ENCODE assay signal across 16 cellular contexts in genomic region chr14:22781606-22782000, GRCh38. TPM values are rescaled to one million over a fixed set of nuclear protein-coding genes. Genes with fewer than 3 reads are reported as not detected.
DNase-seq lines count a peak whose midpoint lies in the region; ATAC-seq, FAIRE-seq and TF ChIP-seq lines count a peak whose summit lies in the region.
"Had no signal": no experiment of that assay in that cellular context is flagged by ENCODE, and none has a peak within 500 bp of the region (broad histone marks: within the 10 kb centered on the region; RNA-seq: fewer than 3 reads in every experiment).

No MANE protein-coding gene starts in this region.

- TF ChIP-seq CTCF in keratinocyte (optimal IDR thresholded peaks at IDR 0.05 in 1 of 3, IDR thresholded peaks at IDR 0.05 in 1 of 3, conservative IDR thresholded peaks at IDR 0.05 in 1 of 3; ENCODE audit: extremely low read depth in 1 of 3, insufficient read depth in 2 of 3, low read length in 3 of 3), result no peak

- no peaks in the 10 kb centered on the region for H3K36me3 Mint-ChIP-seq in activated naive CD4-positive, alpha-beta T cell treated with anti-CD3 and anti-CD28 coated beads, Interleukin-2, amount 50 U/mL, for 72 hours

- no peaks in the 10 kb centered on the region for H3K9me3 ChIP-seq in keratinocyte (ENCODE audit: control insufficient read depth, low read depth, low read length)
- H3K9me3 ChIP-seq: breast epithelium, thoracic aorta had no signal

- peak overlapping the region; percentile 66 to 82 for H3K27ac Mint-ChIP-seq in activated naive CD4-positive, alpha-beta T cell treated with anti-CD3 and anti-CD28 coated beads, Interleukin-2, amount 50 U/mL, for 72 hours

- no peak for ATAC-seq in activated naive CD4-positive, alpha-beta T cell treated with anti-CD3 and anti-CD28 coated beads, Interleukin-2, amount 50 U/mL, for 72 hours
- no peak for ATAC-seq in HG02763 (IDR thresholded peaks at IDR 0.05; ENCODE audit: unreplicated experiment)
- ATAC-seq in HG03139 (IDR thresholded peaks at IDR 0.05; ENCODE audit: unreplicated experiment), result no peak
- ATAC-seq: GM12878 had no signal

- no peaks in the 10 kb centered on the region for H3K4me1 ChIP-seq in keratinocyte (ENCODE audit: control insufficient read depth, extremely low read depth, insufficient read depth, low read length)
- H3K4me1 ChIP-seq: breast epithelium had no signal

- no peak overlapping the region for H3K9ac ChIP-seq in keratinocyte (ENCODE audit: control insufficient read depth, extremely low read depth, insufficient read depth, low read length)

- no peaks in the 10 kb centered on the region for H3K27me3 ChIP-seq in keratinocyte (ENCODE audit: control insufficient read depth, extremely low read depth, insufficient read depth, low read length)
- H3K27me3 ChIP-seq: breast epithelium had no signal

- no peak overlapping the region for H3K27ac ChIP-seq in keratinocyte (ENCODE audit: control insufficient read depth, insufficient read depth, low read length)
- H3K27ac ChIP-seq: breast epithelium, epithelial cell of prostate had no signal

- no peaks in the 10 kb centered on the region for H3K79me2 ChIP-seq in keratinocyte (ENCODE audit: control insufficient read depth, insufficient read depth, low read length)

- dilution Hi-C loops in keratinocyte (cut with MboI; ENCODE audit: extremely low pct_ligation_motif_present, low sequenced_read_pairs), result no loop called here

- peak; percentile 57 for FAIRE-seq in keratinocyte (lab: Jason Lieb, UNC)
- FAIRE-seq: GM12878 had no signal

- no peaks in the 10 kb centered on the region for H4K20me1 ChIP-seq in keratinocyte (ENCODE audit: control insufficient read depth, extremely low read depth, insufficient read depth, low read length)

- no peak overlapping the region for H3K4me2 ChIP-seq in keratinocyte (ENCODE audit: control insufficient read depth, extremely low read depth, insufficient read depth, low read depth, low read length)

- H3K9me1 ChIP-seq in keratinocyte (ENCODE audit: control insufficient read depth, extremely low read depth, insufficient read depth, low read length), result no peaks in the 10 kb centered on the region

- H3K9me3 Mint-ChIP-seq in activated naive CD4-positive, alpha-beta T cell treated with anti-CD3 and anti-CD28 coated beads, Interleukin-2, amount 50 U/mL, for 72 hours, result no peaks in the 10 kb centered on the region

- H2AFZ ChIP-seq in keratinocyte (ENCODE audit: control insufficient read depth, low read length), result no peak overlapping the region

- no peaks in the 10 kb centered on the region for H3K36me3 ChIP-seq in keratinocyte (ENCODE audit: control insufficient read depth in 2 of 2, extremely low read depth in 1 of 2, insufficient read depth in 2 of 2, low read length in 2 of 2)
- H3K36me3 ChIP-seq: breast epithelium, thoracic aorta had no signal

- no peak overlapping the region for H3K4me3 ChIP-seq in keratinocyte (ENCODE audit: control insufficient read depth in 2 of 3, extremely low read depth in 1 of 3, insufficient read depth in 2 of 3, low read depth in 1 of 3, low read length in 3 of 3)
- H3K4me3 ChIP-seq: breast epithelium, GM12878, thoracic aorta had no signal

- no peak for DNase-seq in activated naive CD4-positive, alpha-beta T cell treated with anti-CD3 and anti-CD28 coated beads, Interleukin-2, amount 50 U/mL, for 72 hours (ENCODE audit: low spot score in 2 of 2)
- DNase-seq in activated naive CD4-positive, alpha-beta T cell treated with Interleukin-2 at 50 U/mL for 16 hours, result no peak
- DNase-seq in amniotic epithelial cell (ENCODE audit: low read depth) (peak; percentile 12), keratinocyte (ENCODE audit: low read depth, low spot score) (no peak), HT-29 (ENCODE audit: low spot score) (no peak), NK-92 (lab: John Stamatoyannopoulos, UW; ENCODE audit: unreplicated experiment) (no peak)
- DNase-seq: activated T-cell treated with anti-CD3 and anti-CD28 coated beads, Interleukin-2, amount 50 U/mL, for 1 hour; DMS 273 treated with DMSO at 0.1 percent for 48 hours; NCI-H146; NCI-H526 treated with DMSO at 0.1 percent for 48 hours had no signal

RNA-seq across cellular contexts. Expression of gene OXA1L, which starts 15.1 kb away (rescaled TPM):
- total RNA-seq in activated naive CD4-positive, alpha-beta T cell treated with anti-CD3 and anti-CD28 coated beads, Interleukin-2, amount 50 U/mL, for 72 hours, result 100 to 1,000 TPM; 176 to 178 TPM
- polyA plus RNA-seq in keratinocyte, result 129 to 150 TPM (median 130 TPM) in 3 replicates
- 19.1 TPM for polyA plus RNA-seq in keratinocyte (2011; ENCODE audit: low read depth)
- polyA plus RNA-seq in keratinocyte (2011; cell fraction: cytosol; rRNA removed), result 112 and 139 TPM in 2 replicates
- 270 and 272 TPM in 2 replicates for polyA plus RNA-seq in keratinocyte (2011; cell fraction: nucleus; rRNA removed)
- polyA plus RNA-seq in keratinocyte (2012; ENCODE audit: low replicate concordance), result 82.6 and 83.6 TPM in 2 replicates
- 86.1 to 107 TPM (median 92.6 TPM) in 3 replicates for polyA minus RNA-seq in keratinocyte
- polyA minus RNA-seq in keratinocyte (2011; cell fraction: cytosol; rRNA and poly(A)+ RNA removed), result 62.3 TPM
- polyA minus RNA-seq in keratinocyte (2011; cell fraction: nucleus; rRNA and poly(A)+ RNA removed), result 47.4 and 71.7 TPM in 2 replicates
- 73.5 and 80.9 TPM in 2 replicates for total RNA-seq in HT-29 (2014; rRNA removed; shearing (Covaris generic))

RNA-seq across cellular contexts. Expression of gene SLC7A7, which starts 33.6 kb away (rescaled TPM):
- total RNA-seq in activated naive CD4-positive, alpha-beta T cell treated with anti-CD3 and anti-CD28 coated beads, Interleukin-2, amount 50 U/mL, for 72 hours, result under 1 TPM; 0.46 to 0.78 TPM
- polyA plus RNA-seq in keratinocyte, result 0.20 to 0.65 TPM (median 0.33 TPM) in 3 replicates
- not detected for polyA plus RNA-seq in keratinocyte (2011; ENCODE audit: low read depth)
- polyA plus RNA-seq in keratinocyte (2011; cell fraction: cytosol; rRNA removed), result 0.13 and 0.22 TPM in 2 replicates
- 0.73 and 0.95 TPM in 2 replicates for polyA plus RNA-seq in keratinocyte (2011; cell fraction: nucleus; rRNA removed)
- polyA plus RNA-seq in keratinocyte (2012; ENCODE audit: low replicate concordance), result 0.30 and 0.34 TPM in 2 replicates
- 0.29 to 0.36 TPM in 2 of 3 replicates, not detected in the other for polyA minus RNA-seq in keratinocyte
- not detected for polyA minus RNA-seq in keratinocyte (2011; cell fraction: cytosol; rRNA and poly(A)+ RNA removed)
- polyA minus RNA-seq in keratinocyte (2011; cell fraction: nucleus; rRNA and poly(A)+ RNA removed), result 0.32 TPM in 1 of 2 replicates, not detected in the other
- total RNA-seq in HT-29 (2014; rRNA removed; shearing (Covaris generic)), result 12.2 and 13.6 TPM in 2 replicates

RNA-seq across cellular contexts. Expression of gene MRPL52, which starts 48.1 kb away (rescaled TPM):
- total RNA-seq in activated naive CD4-positive, alpha-beta T cell treated with anti-CD3 and anti-CD28 coated beads, Interleukin-2, amount 50 U/mL, for 72 hours, result 100 to 1,000 TPM; 112 to 146 TPM
- polyA plus RNA-seq in keratinocyte, result 56.0 to 104 TPM (median 82.0 TPM) in 3 replicates
- 181 TPM for polyA plus RNA-seq in keratinocyte (2011; ENCODE audit: low read depth)
- polyA plus RNA-seq in keratinocyte (2011; cell fraction: cytosol; rRNA removed), result 28.8 and 37.2 TPM in 2 replicates
- 24.4 and 31.9 TPM in 2 replicates for polyA plus RNA-seq in keratinocyte (2011; cell fraction: nucleus; rRNA removed)
- polyA plus RNA-seq in keratinocyte (2012; ENCODE audit: low replicate concordance), result 93.4 and 197 TPM in 2 replicates
- polyA minus RNA-seq in keratinocyte, result 8.2 to 15.9 TPM (median 12.9 TPM) in 3 replicates
- 78.5 TPM for polyA minus RNA-seq in keratinocyte (2011; cell fraction: cytosol; rRNA and poly(A)+ RNA removed)
- polyA minus RNA-seq in keratinocyte (2011; cell fraction: nucleus; rRNA and poly(A)+ RNA removed), result 5.8 and 9.2 TPM in 2 replicates
- total RNA-seq in HT-29 (2014; rRNA removed; shearing (Covaris generic)), result 45.9 and 56.1 TPM in 2 replicates

RNA-seq across cellular contexts. Expression of gene MMP14, which starts 54.8 kb away (rescaled TPM):
- total RNA-seq in activated naive CD4-positive, alpha-beta T cell treated with anti-CD3 and anti-CD28 coated beads, Interleukin-2, amount 50 U/mL, for 72 hours, result 1 to 10 TPM in 1 of 2 donors, under 1 TPM in 1; 0.68 to 2.2 TPM
- 185 to 355 TPM (median 246 TPM) in 3 replicates for polyA plus RNA-seq in keratinocyte
- polyA plus RNA-seq in keratinocyte (2011; ENCODE audit: low read depth), result 38.1 TPM
- 52.3 and 79.2 TPM in 2 replicates for polyA plus RNA-seq in keratinocyte (2011; cell fraction: cytosol; rRNA removed)
- 794 and 868 TPM in 2 replicates for polyA plus RNA-seq in keratinocyte (2011; cell fraction: nucleus; rRNA removed)
- polyA plus RNA-seq in keratinocyte (2012; ENCODE audit: low replicate concordance), result 99.7 and 290 TPM in 2 replicates
- polyA minus RNA-seq in keratinocyte, result 235 to 587 TPM (median 267 TPM) in 3 replicates
- 209 TPM for polyA minus RNA-seq in keratinocyte (2011; cell fraction: cytosol; rRNA and poly(A)+ RNA removed)
- polyA minus RNA-seq in keratinocyte (2011; cell fraction: nucleus; rRNA and poly(A)+ RNA removed), result 532 and 668 TPM in 2 replicates
- 1.7 and 3.9 TPM in 2 replicates for total RNA-seq in HT-29 (2014; rRNA removed; shearing (Covaris generic))
